Comparison of ENCODE assay signal across 17 cellular contexts in genomic region chr1:230495021-230495550, GRCh38.
"Had no signal": no experiment of that assay in that cellular context is flagged by ENCODE, and none has a peak within 500 bp of the region (broad histone marks: within the 10 kb centered on the region; RNA-seq: fewer than 3 reads in every experiment).

No MANE protein-coding gene starts in this region.

- H3K27me3 ChIP-seq: colonic mucosa, right lobe of liver, transverse colon had no signal

- ATAC-seq: foreskin keratinocyte; left lobe of liver; mucosa of descending colon; psoas muscle; right lobe of liver; stimulated activated memory B cell treated with anti-CD40 and anti-IgM and Interleukin-4, amounts not matched to agents 10 μg/mL and 1 μg/mL and 100 μg/mL, for 72 hours had no signal

- H3K4me1 ChIP-seq: colonic mucosa, foreskin keratinocyte, psoas muscle, right lobe of liver, spleen, transverse colon had no signal

- H3K27ac ChIP-seq: colonic mucosa, foreskin keratinocyte, psoas muscle, right lobe of liver, spleen, transverse colon had no signal

- H3K36me3 ChIP-seq: colonic mucosa, right lobe of liver, spleen, transverse colon had no signal

- H3K9me3 ChIP-seq: colonic mucosa, mucosa of descending colon, psoas muscle, right lobe of liver, spleen, transverse colon had no signal

- H3K4me3 ChIP-seq: colonic mucosa, mucosa of descending colon, psoas muscle, right lobe of liver, transverse colon had no signal

- DNase-seq: activated CD4-positive, alpha-beta T cell treated with anti-CD3 and anti-CD28 coated beads, Interleukin-2, amount 10 ng/mL, durations not matched to agents 24 days and 14 days; activated naive CD4-positive, alpha-beta T cell treated with anti-CD3 and anti-CD28 coated beads for 36 hours; activated T-cell treated with anti-CD3 and anti-CD28 coated beads for 4 hours; colonic mucosa; effector CD4-positive, alpha-beta T cell; foreskin keratinocyte; head of caudate nucleus; mammary epithelial cell; mucosa of descending colon; psoas muscle; right lobe of liver; spleen; stimulated activated CD4-positive, alpha-beta T cell treated with anti-CD3 and anti-CD28 coated beads, Interleukin-1b, Interleukin-23, amount 100 ng/mL, for 48 hours; T1000; transverse colon had no signal
